24 cellular contexts compared by ENCODE assay signal in genomic region chr7:105377903-105378302, GRCh38.
"Had no signal": no experiment of that assay in that cellular context is flagged by ENCODE, and none has a peak within 500 bp of the region (broad histone marks: within the 10 kb centered on the region; RNA-seq: fewer than 3 reads in every experiment).

No MANE protein-coding gene starts in this region.

- DNase-seq: cortex of kidney; dorsolateral prefrontal cortex; effector CD4-positive, alpha-beta T cell; hypothalamus; immature natural killer cell; islet precursor cell; kidney glomerular epithelial cell; stimulated activated CD4-positive, alpha-beta T cell treated with anti-CD3 and anti-CD28 coated beads, Interleukin-2, amount 100 ng/mL, for 24 hours; stimulated activated CD4-positive, alpha-beta T cell treated with anti-CD3 and anti-CD28 coated beads, Interleukin-4, amount 100 ng/mL, for 24 hours; stimulated activated naive CD4-positive, alpha-beta T cell treated with Interleukin-2 at 50 U/mL for 16 hours; stomach; thyroid gland; trophoblast cell had no signal

- H3K9me3 ChIP-seq: prostate gland, right atrium auricular region, stomach, thyroid gland, vagina had no signal

- H3K27ac ChIP-seq: dorsolateral prefrontal cortex, neural progenitor cell, parathyroid adenoma, prostate gland, right atrium auricular region, stomach, thyroid gland, vagina had no signal

- H3K4me3 Mint-ChIP-seq: immature natural killer cell; memory B cell; natural killer cell treated with Interleukin-12 subunit alpha and Interleukin-12 subunit beta and Interleukin-15 and Interleukin-18, amount 100 ng/mL, for 72 hours; neural progenitor cell; stimulated activated effector memory CD8-positive, alpha-beta T cell treated with anti-CD3 and anti-CD28 coated beads, Interleukin-12 subunit alpha, Interleukin-12 subunit beta, amount 100 ng/mL, for 72 hours had no signal

- ATAC-seq: natural killer cell treated with Interleukin-12 subunit alpha and Interleukin-12 subunit beta and Interleukin-15 and Interleukin-18, amount 100 ng/mL, for 72 hours; sciatic nerve; stimulated activated effector memory CD8-positive, alpha-beta T cell treated with anti-CD3 and anti-CD28 coated beads, Interleukin-12 subunit alpha, Interleukin-12 subunit beta, amount 100 ng/mL, for 72 hours had no signal

- H3K27ac Mint-ChIP-seq: natural killer cell treated with Interleukin-12 subunit alpha and Interleukin-12 subunit beta and Interleukin-15 and Interleukin-18, amount 100 ng/mL, for 72 hours; neural progenitor cell had no signal

- H3K36me3 Mint-ChIP-seq: immature natural killer cell; natural killer cell treated with Interleukin-12 subunit alpha and Interleukin-12 subunit beta and Interleukin-15 and Interleukin-18, amount 100 ng/mL, for 72 hours; stimulated activated effector memory CD8-positive, alpha-beta T cell treated with anti-CD3 and anti-CD28 coated beads, Interleukin-12 subunit alpha, Interleukin-12 subunit beta, amount 100 ng/mL, for 72 hours had no signal

- H3K27me3 ChIP-seq: dorsolateral prefrontal cortex, neural progenitor cell, right atrium auricular region, stomach, thyroid gland, vagina had no signal

- H3K9me3 Mint-ChIP-seq: natural killer cell treated with Interleukin-12 subunit alpha and Interleukin-12 subunit beta and Interleukin-15 and Interleukin-18, amount 100 ng/mL, for 72 hours had no signal

- H3K4me3 ChIP-seq: dorsolateral prefrontal cortex, lung, neural progenitor cell, prostate gland, right atrium auricular region, stomach, thyroid gland, vagina had no signal

- H3K4me1 ChIP-seq: neural progenitor cell, parathyroid adenoma, prostate gland, thyroid gland, vagina had no signal

- FAIRE-seq: frontal cortex had no signal

- H3K36me3 ChIP-seq: neural progenitor cell, prostate gland, right atrium auricular region, stomach, thyroid gland, vagina had no signal

- H3K4me2 ChIP-seq: neural progenitor cell had no signal

- H3K4me1 Mint-ChIP-seq: neural progenitor cell had no signal

- H3K9ac ChIP-seq: neural progenitor cell, parathyroid adenoma had no signal

- H2AFZ ChIP-seq: neural progenitor cell, parathyroid adenoma had no signal

- H3K27me3 Mint-ChIP-seq: memory B cell; natural killer cell treated with Interleukin-12 subunit alpha and Interleukin-12 subunit beta and Interleukin-15 and Interleukin-18, amount 100 ng/mL, for 72 hours had no signal
